In genomic region chr15:32615871-32616426, GRCh38 we compare ENCODE assay signal across 8 cellular contexts. TPM values are rescaled to one million over a fixed set of nuclear protein-coding genes. Genes with fewer than 3 reads are reported as not detected.
A peak's percentile ranks its signal among the peaks of the same experiment; 100 is the strongest.
DNase-seq lines count a peak whose midpoint lies in the region; ATAC-seq and TF ChIP-seq lines count a peak whose summit lies in the region.
"Not testable (repeated sequence)": the region's sequence is repeated elsewhere in the genome, so short reads cannot be mapped to it uniquely, and the experiment has no call there.

No MANE protein-coding gene starts in this region.

- TF ChIP-seq CTCF in dorsolateral prefrontal cortex (IDR thresholded peaks at IDR 0.05 in 54 of 56, conservative IDR thresholded peaks at IDR 0.05 in 2 of 56; ENCODE audit: low read depth in 1 of 56, partially characterized antibody in 56 of 56): not testable (repeated sequence)

- H3K4me1 ChIP-seq in ACC112 (ENCODE audit: control insufficient read depth, insufficient read depth, low read length, unreplicated experiment); rectal smooth muscle tissue (ENCODE audit: control insufficient read depth, insufficient read depth, low read length): not testable (repeated sequence)

- not testable (repeated sequence) for H3K9ac ChIP-seq in rectal smooth muscle tissue (ENCODE audit: low read length)

- in situ Hi-C loops in KBM-7 (cut with MboI; ENCODE audit: low pct_unique_long_range_greater_than_20kb, low sequenced_read_pairs): not testable (repeated sequence)

- H2AFZ ChIP-seq in ACC112 (ENCODE audit: low read length, unreplicated experiment): not testable (repeated sequence)

- intact Hi-C loops in dorsolateral prefrontal cortex (cut with DNase I): not testable (repeated sequence)

- H3K4me3 ChIP-seq in ACC112 (ENCODE audit: low read depth, low read length): peak overlapping the region; percentile 81
- peak overlapping the region in 58 of 59 donors; percentile 39 to 71 (median 58) for H3K4me3 ChIP-seq in dorsolateral prefrontal cortex
- H3K4me3 ChIP-seq in rectal smooth muscle tissue (ENCODE audit: low read length): peak overlapping the region; percentile 57

- H3K79me2 ChIP-seq in ACC112 (ENCODE audit: control insufficient read depth, insufficient read depth, low read length, unreplicated experiment): peaks cover 41% of the 10 kb centered on the region

- DNase-seq in KBM-7 (peak; percentile 24), kidney tubule cell (ENCODE audit: low spot score) (peak; percentile 33)
- peak; percentile 9 to 28 for DNase-seq in activated CD4-positive, alpha-beta T cell treated with anti-CD3 and anti-CD28 coated beads, Interleukin-2, amount 50 U/mL, for 48 hours
- not testable (repeated sequence) for DNase-seq in dorsolateral prefrontal cortex

- ATAC-seq in GM18867 (IDR thresholded peaks at IDR 0.05; ENCODE audit: unreplicated experiment): peak; percentile 13
- ATAC-seq in HG02610 (IDR thresholded peaks at IDR 0.05; ENCODE audit: unreplicated experiment): peak; percentile 24

- H3K36me3 ChIP-seq in ACC112 (ENCODE audit: insufficient read depth, low read length); rectal smooth muscle tissue (ENCODE audit: control insufficient read depth, insufficient read depth, low read length): not testable (repeated sequence)

- H3K27ac ChIP-seq in ACC112 (ENCODE audit: low read depth, low read length): peak overlapping the region; percentile 25
- H3K27ac ChIP-seq in dorsolateral prefrontal cortex: peak overlapping the region in 1 of 59 donors; percentile 85
- H3K27ac ChIP-seq in rectal smooth muscle tissue (ENCODE audit: low read depth, low read length): not testable (repeated sequence)

- H3K27me3 ChIP-seq in ACC112 (ENCODE audit: insufficient read depth, low read length); dorsolateral prefrontal cortex; rectal smooth muscle tissue (ENCODE audit: control insufficient read depth, insufficient read depth, low read length): not testable (repeated sequence)

RNA-seq across cellular contexts. Expression of gene ARHGAP11A, which starts 0.6 kb away (rescaled TPM):
- total RNA-seq in dorsolateral prefrontal cortex: 1 to 10 TPM in 117 of 120 experiments, under 1 TPM in 3; 0.75 to 8.5 (median 2.6) TPM

RNA-seq across cellular contexts. Expression of gene GOLGA8N, which starts 22.7 kb away (rescaled TPM):
- 10 to 100 TPM in 118 of 120 experiments, 1 to 10 TPM in 2; 9.7 to 34.0 (median 18.3) TPM for total RNA-seq in dorsolateral prefrontal cortex

RNA-seq across cellular contexts. Expression of gene SCG5, which starts 25.6 kb away (rescaled TPM):
- total RNA-seq in dorsolateral prefrontal cortex: 100 to 1,000 TPM in 119 of 120 experiments, 10 to 100 TPM in 1; 61.3 to 336 (median 242) TPM
